ENCODE assay signal across 8 cellular contexts in genomic region chr7:74544706-74545469, GRCh38.
DNase-seq lines count a peak whose midpoint lies in the region; ATAC-seq and TF ChIP-seq lines count a peak whose summit lies in the region.

No MANE protein-coding gene starts in this region.

- H3K4me3 ChIP-seq in thoracic aorta = no peak overlapping the region

- H3K36me3 Mint-ChIP-seq in activated naive CD4-positive, alpha-beta T cell treated with anti-CD3 and anti-CD28 coated beads for 36 hours (ENCODE audit: low read depth) = peaks cover 4% of the 10 kb centered on the region
- H3K36me3 Mint-ChIP-seq in activated naive CD4-positive, alpha-beta T cell treated with anti-CD3 and anti-CD28 coated beads, Interleukin-2, amount 50 U/mL, for 72 hours = peaks cover 4 to 7% of the 10 kb centered on the region in 2 donors

- peak; percentile 54 for DNase-seq in activated naive CD4-positive, alpha-beta T cell treated with anti-CD3 and anti-CD28 coated beads for 36 hours
- no peak for DNase-seq in activated naive CD4-positive, alpha-beta T cell treated with anti-CD3 and anti-CD28 coated beads, Interleukin-2, amount 50 U/mL, for 16 hours
- DNase-seq in NCI-H2081 treated with DMSO at 0.1 percent for 48 hours (lab: John Stamatoyannopoulos, UW) = peak; percentile 23
- peak; percentile 28 to 59 for DNase-seq in activated naive CD4-positive, alpha-beta T cell treated with anti-CD3 and anti-CD28 coated beads, Interleukin-2, amount 50 U/mL, for 72 hours (ENCODE audit: low spot score in 2 of 2)
- DNase-seq in islet precursor cell = peak; percentile 83
- DNase-seq in thoracic aorta (ENCODE audit: low spot score) = no peak

- no peak overlapping the region for H3K27ac ChIP-seq in thoracic aorta

- CTCF ChIA-PET in activated naive CD4-positive, alpha-beta T cell treated with anti-CD3 and anti-CD28 coated beads for 36 hours (lab: Charles Lee) = interaction anchor here (0.9 to 1.0 kb wide), 3 partner anchors 94 to 144 kb away, joined by 3 to 7 read pairs (median 4); no protein-coding TSS in a partner anchor

- H3K4me3 Mint-ChIP-seq in activated naive CD4-positive, alpha-beta T cell treated with anti-CD3 and anti-CD28 coated beads for 36 hours = no peak overlapping the region

- H3K27me3 ChIP-seq in thoracic aorta (replicated peaks; ENCODE audit: insufficient read depth) = no peaks in the 10 kb centered on the region

- peaks cover 6% of the 10 kb centered on the region for H3K9me3 Mint-ChIP-seq in activated naive CD4-positive, alpha-beta T cell treated with anti-CD3 and anti-CD28 coated beads for 36 hours
- H3K9me3 Mint-ChIP-seq in activated naive CD4-positive, alpha-beta T cell treated with anti-CD3 and anti-CD28 coated beads, Interleukin-2, amount 50 U/mL, for 72 hours = peaks cover 0 to 3% of the 10 kb centered on the region in 2 donors

- H3K27me3 Mint-ChIP-seq in activated naive CD4-positive, alpha-beta T cell treated with anti-CD3 and anti-CD28 coated beads for 36 hours (ENCODE audit: low read depth) = no peaks in the 10 kb centered on the region

- ATAC-seq in activated naive CD4-positive, alpha-beta T cell treated with anti-CD3 and anti-CD28 coated beads, Interleukin-2, amount 50 U/mL, for 72 hours = peak; percentile 51 to 87
- ATAC-seq in thoracic aorta (ENCODE audit: insufficient number of reproducible peaks, low FRiP score, low read depth) (no peak), GM18909 (IDR thresholded peaks at IDR 0.05; ENCODE audit: poor library complexity, unreplicated experiment) (no peak), GM18861 (IDR thresholded peaks at IDR 0.05; ENCODE audit: unreplicated experiment) (no peak)

- no peaks in the 10 kb centered on the region for H3K4me1 ChIP-seq in thoracic aorta (ENCODE audit: control insufficient read depth in 1 of 2, low read depth in 2 of 2)

- H3K27ac Mint-ChIP-seq in activated naive CD4-positive, alpha-beta T cell treated with anti-CD3 and anti-CD28 coated beads for 36 hours = no peak overlapping the region
- no peak overlapping the region for H3K27ac Mint-ChIP-seq in activated naive CD4-positive, alpha-beta T cell treated with anti-CD3 and anti-CD28 coated beads, Interleukin-2, amount 50 U/mL, for 72 hours

- peak; percentile 44 for TF ChIP-seq CTCF in thoracic aorta (IDR thresholded peaks at IDR 0.05)

- intact Hi-C loops in activated naive CD4-positive, alpha-beta T cell treated with anti-CD3 and anti-CD28 coated beads for 36 hours (cut with micrococcal nuclease) = loop anchor here (1.0 kb wide), 2 partner anchors 93 to 128 kb away; no protein-coding TSS in a partner anchor

- peaks cover 6% of the 10 kb centered on the region for H3K36me3 ChIP-seq in thoracic aorta

- no peaks in the 10 kb centered on the region for H3K4me1 Mint-ChIP-seq in activated naive CD4-positive, alpha-beta T cell treated with anti-CD3 and anti-CD28 coated beads for 36 hours (ENCODE audit: low read depth)

- peaks cover 3% of the 10 kb centered on the region for H3K9me3 ChIP-seq in thoracic aorta

Comparison
In these comparisons a context has a peak if more than half of its experiments do, and no peak if none do; other contexts are left out.
1. DNase-seq: peak in activated naive CD4-positive, alpha-beta T cell treated with anti-CD3 and anti-CD28 coated beads for 36 hours (single experiment), NCI-H2081 treated with DMSO at 0.1 percent for 48 hours (single experiment), activated naive CD4-positive, alpha-beta T cell treated with anti-CD3 and anti-CD28 coated beads, Interleukin-2, amount 50 U/mL, for 72 hours (2 of 2) and islet precursor cell (single experiment); none in activated naive CD4-positive, alpha-beta T cell treated with anti-CD3 and anti-CD28 coated beads, Interleukin-2, amount 50 U/mL, for 16 hours (single experiment) and thoracic aorta (single experiment).
2. ATAC-seq: peak in activated naive CD4-positive, alpha-beta T cell treated with anti-CD3 and anti-CD28 coated beads, Interleukin-2, amount 50 U/mL, for 72 hours (2 of 2); none in thoracic aorta (single experiment), GM18909 (single experiment) and GM18861 (single experiment).